ENCODE assay signal across 26 cellular contexts in genomic region chr21:42248241-42248640, GRCh38.
"Had no signal": no experiment of that assay in that cellular context is flagged by ENCODE, and none has a peak within 500 bp of the region (broad histone marks: within the 10 kb centered on the region; RNA-seq: fewer than 3 reads in every experiment).

No MANE protein-coding gene starts in this region.

- H3K9me3 ChIP-seq: gastrocnemius medialis, pancreas, psoas muscle, sigmoid colon, tibial nerve had no signal

- DNase-seq: activated CD4-positive, alpha-beta T cell treated with anti-CD3 and anti-CD28 coated beads, Interleukin-2, amount 50 U/mL, for 1 hour; activated CD8-positive, alpha-beta memory T cell treated with anti-CD3 and anti-CD28 coated beads, Interleukin-2, amount 10 ng/mL, durations not matched to agents 7 days and 5 days; activated CD8-positive, alpha-beta T cell treated with anti-CD3 and anti-CD28 coated beads, Interleukin-2, amount 10 ng/mL, durations not matched to agents 7 days and 5 days; activated naive CD4-positive, alpha-beta T cell; activated T-cell treated with anti-CD3 and anti-CD28 coated beads, Interleukin-2, amount 50 U/mL, for 48 hours; cerebellar nuclear complex; effector memory CD8-positive, alpha-beta T cell; erythroblast; gastrocnemius medialis; hippocampal formation; naive thymus-derived CD4-positive, alpha-beta T cell; nucleus accumbens; sigmoid colon; small intestine; stimulated activated CD4-positive, alpha-beta T cell treated with anti-CD3 and anti-CD28 coated beads, Interleukin-1b, Interleukin-23, amount 100 ng/mL, for 48 hours; stimulated activated CD4-positive, alpha-beta T cell treated with anti-CD3 and anti-CD28 coated beads, Interleukin-4, amount 100 ng/mL, for 4 hours; stimulated activated CD8-positive, alpha-beta memory T cell treated with anti-CD3 and anti-CD28 coated beads, Interleukin-4, amount 100 ng/mL, for 48 hours; stimulated activated naive CD4-positive, alpha-beta T cell; T-helper 2 cell had no signal

- H3K4me1 Mint-ChIP-seq: activated CD8-positive, alpha-beta memory T cell treated with anti-CD3 and anti-CD28 coated beads, Interleukin-2, amount 10 ng/mL, durations not matched to agents 7 days and 5 days had no signal

- H3K36me3 ChIP-seq: gastrocnemius medialis, pancreas, sigmoid colon, tibial nerve had no signal

- H3K27me3 ChIP-seq: gastrocnemius medialis, pancreas, sigmoid colon, tibial nerve had no signal

- H3K9me3 Mint-ChIP-seq: activated naive CD4-positive, alpha-beta T cell treated with anti-CD3 and anti-CD28 coated beads, Interleukin-2, amount 50 U/mL, for 72 hours; effector memory CD8-positive, alpha-beta T cell; mesothelial cell of epicardium had no signal

- H3K4me3 ChIP-seq: coronary artery, gastrocnemius medialis, pancreas, psoas muscle, sigmoid colon, tibial nerve had no signal

- H3K36me3 Mint-ChIP-seq: mesothelial cell of epicardium, WTC11 had no signal

- H3K4me1 ChIP-seq: pancreas had no signal

- H3K4me3 Mint-ChIP-seq: activated CD8-positive, alpha-beta memory T cell treated with anti-CD3 and anti-CD28 coated beads, Interleukin-2, amount 10 ng/mL, durations not matched to agents 7 days and 5 days; activated CD8-positive, alpha-beta T cell treated with anti-CD3 and anti-CD28 coated beads, Interleukin-2, amount 10 ng/mL, durations not matched to agents 7 days and 5 days; effector memory CD8-positive, alpha-beta T cell; mesothelial cell of epicardium; naive thymus-derived CD4-positive, alpha-beta T cell; WTC11 had no signal

- ATAC-seq: activated CD8-positive, alpha-beta memory T cell treated with anti-CD3 and anti-CD28 coated beads, Interleukin-2, amount 10 ng/mL, durations not matched to agents 7 days and 5 days; activated CD8-positive, alpha-beta T cell treated with anti-CD3 and anti-CD28 coated beads, Interleukin-2, amount 10 ng/mL, durations not matched to agents 7 days and 5 days; activated naive CD4-positive, alpha-beta T cell treated with anti-CD3 and anti-CD28 coated beads, Interleukin-2, amount 50 U/mL, for 72 hours; effector memory CD8-positive, alpha-beta T cell; gastrocnemius medialis; pancreas; psoas muscle; WTC11 had no signal

- H3K27ac ChIP-seq: coronary artery, gastrocnemius medialis, pancreas, psoas muscle, sigmoid colon, tibial nerve had no signal

- H3K27ac Mint-ChIP-seq: activated CD8-positive, alpha-beta memory T cell treated with anti-CD3 and anti-CD28 coated beads, Interleukin-2, amount 10 ng/mL, durations not matched to agents 7 days and 5 days; activated CD8-positive, alpha-beta T cell treated with anti-CD3 and anti-CD28 coated beads, Interleukin-2, amount 10 ng/mL, durations not matched to agents 7 days and 5 days; activated naive CD4-positive, alpha-beta T cell treated with anti-CD3 and anti-CD28 coated beads, Interleukin-2, amount 50 U/mL, for 72 hours; mesothelial cell of epicardium; WTC11 had no signal

- H3K27me3 Mint-ChIP-seq: effector memory CD8-positive, alpha-beta T cell had no signal
